In genomic region chr9:3969846-3970245, GRCh38 we compare ENCODE assay signal across 27 cellular contexts.
"Had no signal": no experiment of that assay in that cellular context is flagged by ENCODE, and none has a peak within 500 bp of the region (broad histone marks: within the 10 kb centered on the region; RNA-seq: fewer than 3 reads in every experiment).

No MANE protein-coding gene starts in this region.

- H3K4me3 Mint-ChIP-seq: activated CD4-positive, alpha-beta memory T cell treated with anti-CD3 and anti-CD28 coated beads for 36 hours; activated naive CD4-positive, alpha-beta T cell treated with anti-CD3 and anti-CD28 coated beads, Interleukin-2, amount 50 U/mL, for 24 hours; activated T-helper 1 cell treated with anti-CD3 and anti-CD28 coated beads, Interleukin-12 subunit alpha, Interleukin-12 subunit beta, Interleukin-2, Interleukin-4 antibody, amounts not matched to agents 30 ng/mL and 10 ng/mL and 1 ng/mL, durations not matched to agents 14 hours and 24 hours and 36 hours; brain; effector memory CD8-positive, alpha-beta T cell; memory B cell; nephron; stimulated activated naive CD8-positive, alpha-beta T cell treated with anti-CD3 and anti-CD28 coated beads, Interleukin-15, Interleukin-2, amounts not matched to agents 100 ng/mL and 50 ng/mL, for 24 hours; T-helper 1 cell treated with Interleukin-12 subunit alpha and Interleukin-12 subunit beta and Interleukin-4 antibody, amounts not matched to agents 30 μg/mL and 1 μg/mL, for 36 hours had no signal

- H3K27me3 ChIP-seq: esophagus squamous epithelium, gastrocnemius medialis, neutrophil, pancreas, right atrium auricular region, thyroid gland, upper lobe of right lung had no signal

- H3K9me3 Mint-ChIP-seq: activated CD4-positive, alpha-beta memory T cell treated with anti-CD3 and anti-CD28 coated beads for 36 hours; activated naive CD4-positive, alpha-beta T cell treated with anti-CD3 and anti-CD28 coated beads, Interleukin-2, amount 50 U/mL, for 24 hours; activated T-helper 1 cell treated with anti-CD3 and anti-CD28 coated beads, Interleukin-12 subunit alpha, Interleukin-12 subunit beta, Interleukin-2, Interleukin-4 antibody, amounts not matched to agents 30 ng/mL and 10 ng/mL and 1 ng/mL, durations not matched to agents 14 hours and 24 hours and 36 hours; effector memory CD8-positive, alpha-beta T cell; nephron; stimulated activated naive CD8-positive, alpha-beta T cell treated with anti-CD3 and anti-CD28 coated beads, Interleukin-15, Interleukin-2, amounts not matched to agents 100 ng/mL and 50 ng/mL, for 24 hours; T-helper 1 cell treated with Interleukin-12 subunit alpha and Interleukin-12 subunit beta and Interleukin-4 antibody, amounts not matched to agents 30 μg/mL and 1 μg/mL, for 36 hours had no signal

- H3K27ac Mint-ChIP-seq: activated CD4-positive, alpha-beta memory T cell treated with anti-CD3 and anti-CD28 coated beads for 36 hours; activated naive CD4-positive, alpha-beta T cell treated with anti-CD3 and anti-CD28 coated beads, Interleukin-2, amount 50 U/mL, for 24 hours; activated T-helper 1 cell treated with anti-CD3 and anti-CD28 coated beads, Interleukin-12 subunit alpha, Interleukin-12 subunit beta, Interleukin-2, Interleukin-4 antibody, amounts not matched to agents 30 ng/mL and 10 ng/mL and 1 ng/mL, durations not matched to agents 14 hours and 24 hours and 36 hours; effector memory CD8-positive, alpha-beta T cell; memory B cell; nephron; stimulated activated naive CD8-positive, alpha-beta T cell treated with anti-CD3 and anti-CD28 coated beads, Interleukin-15, Interleukin-2, amounts not matched to agents 100 ng/mL and 50 ng/mL, for 24 hours; T-helper 1 cell treated with Interleukin-12 subunit alpha and Interleukin-12 subunit beta and Interleukin-4 antibody, amounts not matched to agents 30 μg/mL and 1 μg/mL, for 36 hours had no signal

- H3K4me1 Mint-ChIP-seq: activated naive CD4-positive, alpha-beta T cell treated with anti-CD3 and anti-CD28 coated beads, Interleukin-2, amount 50 U/mL, for 24 hours; memory B cell had no signal

- H3K4me1 ChIP-seq: gastrocnemius medialis, pancreas, psoas muscle, right atrium auricular region, upper lobe of right lung had no signal

- DNase-seq: activated CD4-positive, alpha-beta memory T cell treated with anti-CD3 and anti-CD28 coated beads for 36 hours; activated CD4-positive, alpha-beta T cell treated with anti-CD3 and anti-CD28 coated beads for 48 hours; activated CD4-positive, CD25-positive, alpha-beta regulatory T cell; activated gamma-delta T cell treated with Interleukin-2 at 50 U/mL for 16 hours; anterior cingulate cortex; central memory CD4-positive, alpha-beta T cell; effector memory CD8-positive, alpha-beta T cell; esophagus squamous epithelium; gastrocnemius medialis; left cardiac atrium; pancreas; psoas muscle; stimulated activated CD4-positive, alpha-beta T cell treated with anti-CD3 and anti-CD28 coated beads, Interleukin-4, amount 100 ng/mL, for 24 hours; substantia nigra; thyroid gland; upper lobe of right lung had no signal

- ATAC-seq: effector memory CD8-positive, alpha-beta T cell; gastrocnemius medialis; left cardiac atrium; psoas muscle; upper lobe of right lung had no signal

- H3K27ac ChIP-seq: esophagus squamous epithelium, gastrocnemius medialis, neutrophil, psoas muscle, right atrium auricular region, thyroid gland, upper lobe of right lung had no signal

- H3K4me3 ChIP-seq: esophagus squamous epithelium, gastrocnemius medialis, pancreas, psoas muscle, right atrium auricular region, thyroid gland, upper lobe of right lung had no signal

- H3K36me3 ChIP-seq: esophagus squamous epithelium, gastrocnemius medialis, neutrophil, pancreas, right atrium auricular region, thyroid gland, upper lobe of right lung had no signal

- FAIRE-seq: colon, endothelial cell of umbilical vein, pancreas had no signal

- H3K27me3 Mint-ChIP-seq: brain had no signal

- H3K36me3 Mint-ChIP-seq: activated CD4-positive, alpha-beta memory T cell treated with anti-CD3 and anti-CD28 coated beads for 36 hours; activated naive CD4-positive, alpha-beta T cell treated with anti-CD3 and anti-CD28 coated beads, Interleukin-2, amount 50 U/mL, for 24 hours; brain; memory B cell had no signal

- H3K9me3 ChIP-seq: esophagus squamous epithelium, gastrocnemius medialis, neutrophil, pancreas, psoas muscle, right atrium auricular region, thyroid gland, upper lobe of right lung had no signal
